ENCODE assay signal across 12 cellular contexts in the genomic region with DNA sequence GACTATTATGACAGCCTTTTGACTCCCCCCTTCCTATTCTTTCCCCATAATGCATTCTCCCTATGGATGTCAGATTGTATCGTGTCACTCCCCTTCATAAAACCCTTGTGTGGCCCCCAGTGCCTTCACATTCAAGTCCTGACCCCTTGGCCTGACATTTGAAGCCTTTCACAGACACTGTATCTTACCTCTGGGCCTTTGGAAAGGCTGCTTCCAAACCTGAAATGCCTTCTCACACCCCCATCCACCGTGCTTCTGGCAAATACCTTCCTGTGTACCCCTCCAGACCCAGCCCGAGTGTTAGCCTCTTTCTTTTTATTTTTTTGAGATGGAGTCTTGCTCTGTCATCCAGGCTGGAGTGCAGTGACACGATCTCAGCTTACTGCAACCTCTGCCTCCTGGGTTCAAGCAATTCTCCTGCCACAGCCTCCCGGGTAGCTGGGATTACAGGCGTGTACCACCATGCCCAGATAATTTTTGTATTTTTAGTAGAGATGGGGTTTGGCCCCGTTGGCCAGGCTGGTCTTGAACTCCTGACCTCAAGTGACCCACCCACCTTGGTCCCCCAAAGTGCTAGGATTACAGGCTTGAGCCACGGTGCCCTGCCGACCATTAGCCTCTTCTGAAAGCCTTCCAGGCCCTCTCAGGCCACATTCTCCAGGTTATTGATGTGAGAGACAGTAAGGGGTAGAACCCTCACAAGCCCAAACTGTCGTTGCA. TPM values are rescaled to one million over a fixed set of nuclear protein-coding genes. Genes with fewer than 3 reads are reported as not detected.
DNase-seq lines count a peak whose midpoint lies in the region; ATAC-seq and TF ChIP-seq lines count a peak whose summit lies in the region.
"Had no signal": no experiment of that assay in that cellular context is flagged by ENCODE, and none has a peak within 500 bp of the region (broad histone marks: within the 10 kb centered on the region; RNA-seq: fewer than 3 reads in every experiment).

No MANE protein-coding gene starts in this region.

- intact Hi-C loops in Right ventricle myocardium superior (cut with DNase I): no loop called here
- intact Hi-C loops in right cardiac atrium (cut with DNase I): no loop called here

- H3K27me3 ChIP-seq in right cardiac atrium (ENCODE audit: control insufficient read depth, insufficient read depth): no peaks in the 10 kb centered on the region
- H3K27me3 ChIP-seq: colonic mucosa had no signal

- ATAC-seq in Right ventricle myocardium superior (ENCODE audit: poor library complexity) (no peak), right cardiac atrium (no peak)
- ATAC-seq: psoas muscle had no signal

- peak overlapping the region; percentile 44 for H3K27ac Mint-ChIP-seq in activated naive CD8-positive, alpha-beta T cell treated with anti-CD3 and anti-CD28 coated beads for 36 hours
- H3K27ac Mint-ChIP-seq in mesothelial cell of epicardium: peak overlapping the region; percentile 80

- no peak overlapping the region for H3K4me3 ChIP-seq in right cardiac atrium (ENCODE audit: low read length)

- WGBS in right cardiac atrium: 87% methylated on average over 10 of the region's 10 CpGs

- no peak overlapping the region for H3K4me3 Mint-ChIP-seq in activated naive CD8-positive, alpha-beta T cell treated with anti-CD3 and anti-CD28 coated beads for 36 hours
- H3K4me3 Mint-ChIP-seq in mesothelial cell of epicardium: peak overlapping the region; percentile 46

- TF ChIP-seq CTCF in mesothelial cell of epicardium (IDR thresholded peaks at IDR 0.05; ENCODE audit: unreplicated experiment): no peak

- no peaks in the 10 kb centered on the region for H3K9me3 Mint-ChIP-seq in activated naive CD8-positive, alpha-beta T cell treated with anti-CD3 and anti-CD28 coated beads for 36 hours
- no peaks in the 10 kb centered on the region for H3K9me3 Mint-ChIP-seq in mesothelial cell of epicardium

- H3K36me3 Mint-ChIP-seq in activated naive CD8-positive, alpha-beta T cell treated with anti-CD3 and anti-CD28 coated beads for 36 hours: peaks cover 26% of the 10 kb centered on the region
- H3K36me3 Mint-ChIP-seq in mesothelial cell of epicardium: peaks cover 16% of the 10 kb centered on the region

- peak; percentile 23 for DNase-seq in Right ventricle myocardium superior
- DNase-seq in right cardiac atrium: no peak
- no peak for DNase-seq in activated naive CD8-positive, alpha-beta T cell treated with anti-CD3 and anti-CD28 coated beads for 36 hours
- DNase-seq in mesothelial cell of epicardium (ENCODE audit: low spot score in 2 of 2, unreplicated experiment in 2 of 2): no peak
- no peak for DNase-seq in NCI-H526 (lab: John Stamatoyannopoulos, UW)
- no peak for DNase-seq in NCI-H2029 (lab: John Stamatoyannopoulos, UW)
- DNase-seq in NCI-H2029 treated with DMSO at 0.1 percent for 48 hours (lab: John Stamatoyannopoulos, UW): no peak
- DNase-seq in NCI-H524 (lab: John Stamatoyannopoulos, UW): no peak
- DNase-seq: colonic mucosa, T-helper 9 cell had no signal

- H3K4me1 ChIP-seq in right cardiac atrium (ENCODE audit: control insufficient read depth, insufficient read depth, low read length): peaks cover 4% of the 10 kb centered on the region

- no peak overlapping the region for H3K27ac ChIP-seq in right cardiac atrium (ENCODE audit: low read length)

- H3K27me3 Mint-ChIP-seq in activated naive CD8-positive, alpha-beta T cell treated with anti-CD3 and anti-CD28 coated beads for 36 hours: no peaks in the 10 kb centered on the region
- no peaks in the 10 kb centered on the region for H3K27me3 Mint-ChIP-seq in mesothelial cell of epicardium (ENCODE audit: low read depth)

- no peaks in the 10 kb centered on the region for H3K9me3 ChIP-seq in right cardiac atrium (ENCODE audit: control insufficient read depth, low read length)
- H3K9me3 ChIP-seq: colonic mucosa, psoas muscle had no signal

- H3K4me1 Mint-ChIP-seq in activated naive CD8-positive, alpha-beta T cell treated with anti-CD3 and anti-CD28 coated beads for 36 hours: peaks cover 26% of the 10 kb centered on the region
- H3K4me1 Mint-ChIP-seq in mesothelial cell of epicardium: peaks cover 25% of the 10 kb centered on the region

RNA-seq across cellular contexts. Expression of gene ARMC5, which starts 2.1 kb away (rescaled TPM):
- total RNA-seq in Right ventricle myocardium superior (5.8 TPM), right cardiac atrium (1 to 10 TPM; 6.8 to 9.0 (median 7.7) TPM), mesothelial cell of epicardium (17.0 to 18.5 TPM (median 17.7 TPM) in 3 replicates)
- 8.5 TPM for polyA plus RNA-seq in right cardiac atrium
- total RNA-seq in activated naive CD8-positive, alpha-beta T cell treated with anti-CD3 and anti-CD28 coated beads for 36 hours: 10 to 100 TPM; 13.7 to 14.3 TPM

RNA-seq across cellular contexts. Expression of gene TGFB1I1, which starts 10.6 kb away (rescaled TPM):
- 13.2 TPM for total RNA-seq in Right ventricle myocardium superior
- total RNA-seq in right cardiac atrium: 10 to 100 TPM; 36.3 to 87.6 (median 55.1) TPM
- 33.2 TPM for polyA plus RNA-seq in right cardiac atrium
- total RNA-seq in activated naive CD8-positive, alpha-beta T cell treated with anti-CD3 and anti-CD28 coated beads for 36 hours: under 1 TPM; 0.32 to 0.49 TPM
- 35.5 to 39.4 TPM (median 38.1 TPM) in 3 replicates for total RNA-seq in mesothelial cell of epicardium

RNA-seq across cellular contexts. Expression of gene ZNF843, which starts 18.8 kb away (rescaled TPM):
- 1.9 TPM for total RNA-seq in Right ventricle myocardium superior
- total RNA-seq in right cardiac atrium: 1 to 10 TPM; 2.1 to 4.2 (median 3.1) TPM
- 1.8 TPM for polyA plus RNA-seq in right cardiac atrium
- under 1 TPM in 1 of 2 experiments, not detected in 1; 0.12 TPM for total RNA-seq in activated naive CD8-positive, alpha-beta T cell treated with anti-CD3 and anti-CD28 coated beads for 36 hours
- 2.7 to 3.6 TPM (median 3.2 TPM) in 3 replicates for total RNA-seq in mesothelial cell of epicardium

RNA-seq across cellular contexts. Expression of gene SLC5A2, which starts 21.6 kb away (rescaled TPM):
- not detected for total RNA-seq in Right ventricle myocardium superior
- not detected for total RNA-seq in right cardiac atrium
- polyA plus RNA-seq in right cardiac atrium: 1.2 TPM
- total RNA-seq in activated naive CD8-positive, alpha-beta T cell treated with anti-CD3 and anti-CD28 coated beads for 36 hours: under 1 TPM in 1 of 2 experiments, not detected in 1; 0.08 TPM
- total RNA-seq in mesothelial cell of epicardium: 0.36 to 0.53 TPM (median 0.36 TPM) in 3 replicates
- total RNA-seq: psoas muscle had no signal

RNA-seq across cellular contexts. Expression of gene COX6A2, which starts 33.2 kb away (rescaled TPM):
- total RNA-seq in Right ventricle myocardium superior: 1,514 TPM
- total RNA-seq in right cardiac atrium: 1,000 to 10,000 TPM in 2 of 4 donors, 100 to 1,000 TPM in 2; 574 to 1,093 (median 918) TPM
- 4,696 TPM for polyA plus RNA-seq in right cardiac atrium
- total RNA-seq in activated naive CD8-positive, alpha-beta T cell treated with anti-CD3 and anti-CD28 coated beads for 36 hours: not detected
- not detected in 3 replicates for total RNA-seq in mesothelial cell of epicardium
- total RNA-seq: colonic mucosa, urinary bladder had no signal
- polyA plus RNA-seq: urinary bladder had no signal
